21 cellular contexts compared by ENCODE assay signal in the genomic region with DNA sequence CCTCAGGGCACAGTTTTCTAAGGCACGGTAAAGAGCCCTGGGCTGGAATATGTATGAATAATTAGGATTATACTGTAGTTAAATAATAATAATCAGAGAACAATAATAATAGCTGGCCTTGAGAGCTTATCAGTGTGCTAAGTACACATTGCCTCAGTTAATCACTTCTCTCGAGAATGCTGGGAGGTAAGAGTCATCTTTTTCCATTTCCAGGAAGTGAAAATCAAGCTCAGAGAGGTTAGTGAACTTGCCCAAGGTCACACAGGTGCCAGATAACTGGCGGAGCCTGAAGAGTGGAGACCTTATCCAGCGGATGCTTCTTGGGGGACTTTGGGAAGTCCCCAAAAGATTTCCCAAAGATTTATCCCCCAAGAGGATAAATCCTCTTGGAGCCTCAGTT.
"Had no signal": no experiment of that assay in that cellular context is flagged by ENCODE, and none has a peak within 500 bp of the region (broad histone marks: within the 10 kb centered on the region; RNA-seq: fewer than 3 reads in every experiment).

No MANE protein-coding gene starts in this region.

- H3K27ac Mint-ChIP-seq: IgD-negative memory B cell, T-cell had no signal

- H3K9me2 ChIP-seq: SK-N-SH had no signal

- H3K9ac ChIP-seq: SK-N-SH had no signal

- ATAC-seq: Panc1, PC-3, T-cell had no signal

- H3K4me2 ChIP-seq: SK-N-SH had no signal

- H3K27me3 Mint-ChIP-seq: IgD-negative memory B cell, T-cell had no signal

- DNase-seq: KBM-7, MM.1S, NCI-H1092 treated with DMSO at 0.1 percent for 48 hours, NCI-H1436, NCI-H187, NCI-H2029, NCI-H2081 treated with DMSO at 0.1 percent for 48 hours, NCI-H2171, NCI-H226, NCI-H446, NCI-H510A, NCI-H524 treated with DMSO at 0.1 percent for 48 hours, NCI-H774, PC-3, SHP77, SK-N-SH, SW 1271, T-cell had no signal

- H3K27ac ChIP-seq: RWPE1 had no signal

- H3K36me3 Mint-ChIP-seq: IgD-negative memory B cell, T-cell had no signal

- H3K9me3 Mint-ChIP-seq: IgD-negative memory B cell, T-cell had no signal

- H3K9me3 ChIP-seq: SK-N-SH had no signal

- H3K4me3 Mint-ChIP-seq: IgD-negative memory B cell, T-cell had no signal
